In genomic region chr17:82736511-82737185, GRCh38 we compare ENCODE assay signal across 13 cellular contexts. TPM values are rescaled to one million over a fixed set of nuclear protein-coding genes. Genes with fewer than 3 reads are reported as not detected.
DNase-seq lines count a peak whose midpoint lies in the region; ATAC-seq and TF ChIP-seq lines count a peak whose summit lies in the region.
"Had no signal": no experiment of that assay in that cellular context is flagged by ENCODE, and none has a peak within 500 bp of the region (broad histone marks: within the 10 kb centered on the region; RNA-seq: fewer than 3 reads in every experiment).

No MANE protein-coding gene starts in this region.

- peaks cover 4% of the 10 kb centered on the region for H3K4me1 Mint-ChIP-seq in activated naive CD8-positive, alpha-beta T cell (ENCODE audit: low read depth)
- H3K4me1 Mint-ChIP-seq in activated naive CD8-positive, alpha-beta T cell treated with anti-CD3 and anti-CD28 coated beads, Interleukin-2, amount 50 U/mL, for 24 hours = peaks cover 4% of the 10 kb centered on the region
- H3K4me1 Mint-ChIP-seq in nephron progenitor cell = peaks cover 6% of the 10 kb centered on the region
- H3K4me1 Mint-ChIP-seq in activated CD4-positive, alpha-beta T cell treated with anti-CD3 and anti-CD28 coated beads, Interleukin-2, amount 10 ng/mL, durations not matched to agents 24 days and 14 days = no peaks in the 10 kb centered on the region
- H3K4me1 Mint-ChIP-seq: memory B cell had no signal

- H3K4me3 Mint-ChIP-seq in activated naive CD8-positive, alpha-beta T cell = peak overlapping the region; percentile 79
- no peak overlapping the region for H3K4me3 Mint-ChIP-seq in activated naive CD8-positive, alpha-beta T cell treated with anti-CD3 and anti-CD28 coated beads, Interleukin-2, amount 50 U/mL, for 24 hours
- peak overlapping the region; percentile 74 for H3K4me3 Mint-ChIP-seq in nephron progenitor cell
- no peak overlapping the region for H3K4me3 Mint-ChIP-seq in activated CD4-positive, alpha-beta T cell treated with anti-CD3 and anti-CD28 coated beads, Interleukin-2, amount 10 ng/mL, durations not matched to agents 24 days and 14 days

- no peak for DNase-seq in activated naive CD8-positive, alpha-beta T cell treated with anti-CD3 and anti-CD28 coated beads, Interleukin-2, amount 50 U/mL, for 24 hours
- DNase-seq in dorsolateral prefrontal cortex (no peak), nephron progenitor cell (no peak), upper lobe of right lung (no peak), middle frontal gyrus (ENCODE audit: extremely low spot score, low spot score) (no peak), NCI-H2107 treated with DMSO at 0.1 percent for 48 hours (lab: John Stamatoyannopoulos, UW; ENCODE audit: unreplicated experiment) (no peak)
- DNase-seq in activated CD4-positive, alpha-beta T cell treated with anti-CD3 and anti-CD28 coated beads, Interleukin-2, amount 10 ng/mL, durations not matched to agents 24 days and 14 days = no peak
- DNase-seq: ACHN; activated CD8-positive, alpha-beta memory T cell treated with anti-CD3 and anti-CD28 coated beads, Interleukin-2, amount 50 U/mL, for 48 hours; amniotic stem cell; DMS 273 treated with DMSO at 0.1 percent for 48 hours had no signal

- H3K27ac ChIP-seq in dorsolateral prefrontal cortex (peak overlapping the region in 58 of 59 donors; percentile 16 to 99 (median 96)), upper lobe of right lung (no peak overlapping the region)

- no peak for TF ChIP-seq CTCF in dorsolateral prefrontal cortex (IDR thresholded peaks at IDR 0.05 in 54 of 56, conservative IDR thresholded peaks at IDR 0.05 in 2 of 56; ENCODE audit: low read depth in 1 of 56, partially characterized antibody in 56 of 56)
- no peak for TF ChIP-seq CTCF in nephron progenitor cell (IDR thresholded peaks at IDR 0.05)
- no peak for TF ChIP-seq CTCF in upper lobe of right lung (IDR thresholded peaks at IDR 0.05)

- H3K4me1 ChIP-seq in upper lobe of right lung = peaks cover 10% of the 10 kb centered on the region

- peaks cover 15% of the 10 kb centered on the region for H3K36me3 ChIP-seq in upper lobe of right lung

- H3K27ac Mint-ChIP-seq in activated naive CD8-positive, alpha-beta T cell = no peak overlapping the region
- H3K27ac Mint-ChIP-seq in activated naive CD8-positive, alpha-beta T cell treated with anti-CD3 and anti-CD28 coated beads, Interleukin-2, amount 50 U/mL, for 24 hours = no peak overlapping the region
- no peak overlapping the region for H3K27ac Mint-ChIP-seq in nephron progenitor cell
- H3K27ac Mint-ChIP-seq in activated CD4-positive, alpha-beta T cell treated with anti-CD3 and anti-CD28 coated beads, Interleukin-2, amount 10 ng/mL, durations not matched to agents 24 days and 14 days = no peak overlapping the region
- H3K27ac Mint-ChIP-seq: memory B cell had no signal

- no peak for ATAC-seq in activated naive CD8-positive, alpha-beta T cell treated with anti-CD3 and anti-CD28 coated beads, Interleukin-2, amount 50 U/mL, for 24 hours
- no peak for ATAC-seq in upper lobe of right lung

- peaks cover 20% of the 10 kb centered on the region for H3K36me3 Mint-ChIP-seq in activated naive CD8-positive, alpha-beta T cell
- peaks cover 29% of the 10 kb centered on the region for H3K36me3 Mint-ChIP-seq in activated naive CD8-positive, alpha-beta T cell treated with anti-CD3 and anti-CD28 coated beads, Interleukin-2, amount 50 U/mL, for 24 hours (ENCODE audit: low read depth)
- peaks cover 62% of the 10 kb centered on the region for H3K36me3 Mint-ChIP-seq in nephron progenitor cell (ENCODE audit: low read depth)
- peaks cover 38% of the 10 kb centered on the region for H3K36me3 Mint-ChIP-seq in activated CD4-positive, alpha-beta T cell treated with anti-CD3 and anti-CD28 coated beads, Interleukin-2, amount 10 ng/mL, durations not matched to agents 24 days and 14 days (ENCODE audit: low read depth)

- no peaks in the 10 kb centered on the region for H3K27me3 Mint-ChIP-seq in activated naive CD8-positive, alpha-beta T cell
- H3K27me3 Mint-ChIP-seq in activated naive CD8-positive, alpha-beta T cell treated with anti-CD3 and anti-CD28 coated beads, Interleukin-2, amount 50 U/mL, for 24 hours = peaks cover 2% of the 10 kb centered on the region
- peaks cover 21% of the 10 kb centered on the region for H3K27me3 Mint-ChIP-seq in nephron progenitor cell (ENCODE audit: low read depth, poor library complexity)
- no peaks in the 10 kb centered on the region for H3K27me3 Mint-ChIP-seq in activated CD4-positive, alpha-beta T cell treated with anti-CD3 and anti-CD28 coated beads, Interleukin-2, amount 10 ng/mL, durations not matched to agents 24 days and 14 days
- H3K27me3 Mint-ChIP-seq: memory B cell had no signal

- peak overlapping the region; percentile 65 to 90 (median 83) for H3K4me3 ChIP-seq in dorsolateral prefrontal cortex
- peak overlapping the region; percentile 70 for H3K4me3 ChIP-seq in upper lobe of right lung

- H3K9me3 ChIP-seq in upper lobe of right lung = no peaks in the 10 kb centered on the region

- intact Hi-C loops in dorsolateral prefrontal cortex (cut with DNase I) (loop anchor here (2.0 to 10.0 kb wide), 4 partner anchors 14 to 242 kb away; partner anchors contain the start of gene WDR45B (in 1 of the 2)), upper lobe of right lung (cut with DNase I) (no loop called here)
- intact Hi-C loops in activated CD4-positive, alpha-beta T cell treated with anti-CD3 and anti-CD28 coated beads, Interleukin-2, amount 10 ng/mL, durations not matched to agents 24 days and 14 days (cut with micrococcal nuclease) = no loop called here

- H3K27me3 ChIP-seq in dorsolateral prefrontal cortex = no peaks in the 10 kb centered on the region
- H3K27me3 ChIP-seq in upper lobe of right lung = no peaks in the 10 kb centered on the region

- H3K9me3 Mint-ChIP-seq in activated naive CD8-positive, alpha-beta T cell (ENCODE audit: low read depth) = peaks cover 10% of the 10 kb centered on the region
- peaks cover 16% of the 10 kb centered on the region for H3K9me3 Mint-ChIP-seq in activated naive CD8-positive, alpha-beta T cell treated with anti-CD3 and anti-CD28 coated beads, Interleukin-2, amount 50 U/mL, for 24 hours
- H3K9me3 Mint-ChIP-seq in nephron progenitor cell = peaks cover 38% of the 10 kb centered on the region
- peaks cover 20% of the 10 kb centered on the region for H3K9me3 Mint-ChIP-seq in activated CD4-positive, alpha-beta T cell treated with anti-CD3 and anti-CD28 coated beads, Interleukin-2, amount 10 ng/mL, durations not matched to agents 24 days and 14 days

RNA-seq across cellular contexts. Expression of gene FN3K, which starts 1.2 kb away (rescaled TPM):
- total RNA-seq in dorsolateral prefrontal cortex (100 to 1,000 TPM in 107 of 120 experiments, 10 to 100 TPM in 13; 62.5 to 210 (median 123) TPM), upper lobe of right lung (27.4 TPM)
- 2.9 and 3.7 TPM in 2 replicates for total RNA-seq in activated CD4-positive, alpha-beta T cell treated with anti-CD3 and anti-CD28 coated beads, Interleukin-2, amount 10 ng/mL, durations not matched to agents 24 days and 14 days

RNA-seq across cellular contexts. Expression of gene TBCD, which starts 15.2 kb away (rescaled TPM):
- total RNA-seq in dorsolateral prefrontal cortex (100 to 1,000 TPM in 110 of 120 experiments, 10 to 100 TPM in 10; 90.4 to 151 (median 117) TPM), upper lobe of right lung (84.5 TPM)
- 117 and 122 TPM in 2 replicates for total RNA-seq in activated CD4-positive, alpha-beta T cell treated with anti-CD3 and anti-CD28 coated beads, Interleukin-2, amount 10 ng/mL, durations not matched to agents 24 days and 14 days

RNA-seq across cellular contexts. Expression of gene FN3KRP, which starts 20.1 kb away (rescaled TPM):
- total RNA-seq in dorsolateral prefrontal cortex = 10 to 100 TPM; 32.3 to 70.7 (median 49.0) TPM
- 21.4 TPM for total RNA-seq in upper lobe of right lung
- total RNA-seq in activated CD4-positive, alpha-beta T cell treated with anti-CD3 and anti-CD28 coated beads, Interleukin-2, amount 10 ng/mL, durations not matched to agents 24 days and 14 days = 38.7 and 43.4 TPM in 2 replicates

RNA-seq across cellular contexts. Expression of gene RAB40B, which starts 38.1 kb away (rescaled TPM):
- total RNA-seq in dorsolateral prefrontal cortex (100 to 1,000 TPM in 68 of 120 experiments, 10 to 100 TPM in 52; 61.9 to 320 (median 103) TPM), upper lobe of right lung (11.5 TPM)
- total RNA-seq in activated CD4-positive, alpha-beta T cell treated with anti-CD3 and anti-CD28 coated beads, Interleukin-2, amount 10 ng/mL, durations not matched to agents 24 days and 14 days = 4.9 and 5.4 TPM in 2 replicates

Comparison
In these comparisons a context has a peak if more than half of its experiments do, and no peak if none do; other contexts are left out.
1. H3K4me3 Mint-ChIP-seq: peak in activated naive CD8-positive, alpha-beta T cell (single experiment) and nephron progenitor cell (single experiment); none in activated naive CD8-positive, alpha-beta T cell treated with anti-CD3 and anti-CD28 coated beads, Interleukin-2, amount 50 U/mL, for 24 hours (single experiment) and activated CD4-positive, alpha-beta T cell treated with anti-CD3 and anti-CD28 coated beads, Interleukin-2, amount 10 ng/mL, durations not matched to agents 24 days and 14 days (single experiment).
2. intact Hi-C loops: an anchor here in dorsolateral prefrontal cortex (2.0 to 10.0 kb wide); none called in upper lobe of right lung and activated CD4-positive, alpha-beta T cell treated with anti-CD3 and anti-CD28 coated beads, Interleukin-2, amount 10 ng/mL, durations not matched to agents 24 days and 14 days.